In genomic region chr13:77506874-77507273, GRCh38 we compare ENCODE assay signal across 1 cellular context.
TF ChIP-seq lines count a peak whose summit lies in the region.

No MANE protein-coding gene starts in this region.

TF ChIP-seq in A549, 52 proteins besides CTCF, POLR2A, EP300 and RAD21 (continued from another document):
- TF ChIP-seq PBX3 (IDR thresholded peaks at IDR 0.05): no peak
- TF ChIP-seq ZNF302 (CRISPR knock-in tag; IDR thresholded peaks at IDR 0.05): no peak
- no peak for TF ChIP-seq NFE2L2 (conservative IDR thresholded peaks at IDR 0.05; ENCODE audit: low read length)
- no peak for TF ChIP-seq MAFK (IDR thresholded peaks at IDR 0.05; ENCODE audit: partially characterized antibody)
- no peak for TF ChIP-seq ESRRA (IDR thresholded peaks at IDR 0.05; ENCODE audit: borderline replicate concordance, low read length)
- no peak for TF ChIP-seq HEYL (CRISPR knock-in tag; IDR thresholded peaks at IDR 0.05)
- TF ChIP-seq CHD4 (IDR thresholded peaks at IDR 0.05; ENCODE audit: borderline replicate concordance): no peak
- no peak for TF ChIP-seq BHLHE40 (IDR thresholded peaks at IDR 0.05; ENCODE audit: low read depth, low read length)
